31 cellular contexts compared by ENCODE assay signal in the genomic region with DNA sequence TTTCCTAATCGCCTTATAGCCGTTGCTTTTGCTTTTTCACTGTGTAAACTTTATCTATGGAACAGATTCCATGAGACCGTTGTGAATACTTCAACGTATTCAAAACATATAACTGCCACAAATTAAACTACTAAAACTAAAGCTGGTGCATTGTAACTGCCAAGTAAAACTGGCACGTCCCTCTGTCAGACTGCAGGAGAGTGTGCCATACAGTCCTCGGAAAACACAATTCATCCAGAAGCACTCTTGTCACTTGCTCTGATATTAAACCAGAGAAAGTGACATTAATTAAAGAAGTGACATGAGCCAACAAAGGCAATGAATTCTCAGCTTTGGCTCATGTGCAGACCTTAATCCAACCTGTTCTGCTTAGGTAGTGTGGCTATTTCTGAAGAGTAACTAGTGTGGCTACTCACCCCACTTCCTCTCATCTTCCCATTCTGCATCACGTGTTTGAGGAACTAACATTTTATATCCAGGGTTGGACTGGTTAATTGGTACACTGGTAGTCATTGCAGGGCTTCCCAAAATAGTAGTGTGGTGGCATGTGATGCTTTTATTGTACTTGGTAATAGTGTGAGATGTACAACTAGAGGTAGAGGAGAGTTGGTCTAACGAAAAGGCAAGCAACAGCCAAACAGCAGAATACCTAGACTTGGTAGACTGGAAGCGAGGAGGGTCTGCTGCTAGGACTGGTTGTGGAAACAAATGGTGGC. TPM values are rescaled to one million over a fixed set of nuclear protein-coding genes. Genes with fewer than 3 reads are reported as not detected.
DNase-seq lines count a peak whose midpoint lies in the region; ATAC-seq, FAIRE-seq and TF ChIP-seq lines count a peak whose summit lies in the region.
"Had no signal": no experiment of that assay in that cellular context is flagged by ENCODE, and none has a peak within 500 bp of the region (broad histone marks: within the 10 kb centered on the region; RNA-seq: fewer than 3 reads in every experiment).

No MANE protein-coding gene starts in this region.

- H3K4me1 Mint-ChIP-seq in endodermal cell (no peaks in the 10 kb centered on the region), HFFc6 (ENCODE audit: low read depth) (peaks cover 21% of the 10 kb centered on the region)

- H3K27me3 ChIP-seq in endodermal cell (ENCODE audit: control insufficient read depth, insufficient read depth, low read length, poor library complexity, severe bottlenecking) = no peaks in the 10 kb centered on the region
- no peaks in the 10 kb centered on the region for H3K27me3 ChIP-seq in psoas muscle (ENCODE audit: insufficient read depth in 3 of 3, low read length in 2 of 3)
- H3K27me3 ChIP-seq: ascending aorta, BE2C, esophagus muscularis mucosa, foreskin keratinocyte, hepatocyte, neutrophil, SJSA1, thyroid gland had no signal

- H3K4me1 ChIP-seq in endodermal cell (ENCODE audit: control insufficient read depth, insufficient read depth, low read length) = no peaks in the 10 kb centered on the region
- peaks cover 20% of the 10 kb centered on the region for H3K4me1 ChIP-seq in psoas muscle
- H3K4me1 ChIP-seq: ascending aorta, BE2C, esophagus muscularis mucosa, foreskin keratinocyte, SJSA1, thyroid gland had no signal

- H3K9me3 ChIP-seq in endodermal cell (ENCODE audit: control insufficient read depth, low read length) = no peaks in the 10 kb centered on the region
- H3K9me3 ChIP-seq in psoas muscle = no peaks in the 10 kb centered on the region
- H3K9me3 ChIP-seq: ascending aorta, BE2C, esophagus muscularis mucosa, neutrophil, SJSA1, thyroid gland had no signal

- no peak overlapping the region for H3K9ac ChIP-seq in endodermal cell (ENCODE audit: extremely low read depth, low read length, poor library complexity, severe bottlenecking)

- TF ChIP-seq POLR2A in GM12891 (IDR thresholded peaks at IDR 0.05; ENCODE audit: low read depth, low read length) = no peak

- no peak overlapping the region for H3K4me3 Mint-ChIP-seq in endodermal cell
- H3K4me3 Mint-ChIP-seq in HFFc6 = no peak overlapping the region
- H3K4me3 Mint-ChIP-seq: activated CD8-positive, alpha-beta T cell treated with anti-CD3 and anti-CD28 coated beads, Interleukin-2, amount 10 ng/mL, durations not matched to agents 7 days and 5 days; activated naive CD8-positive, alpha-beta T cell treated with anti-CD3 and anti-CD28 coated beads, Interleukin-2, amount 10 ng/mL, durations not matched to agents 7 days and 5 days had no signal

- H3K27ac Mint-ChIP-seq in endodermal cell (no peak overlapping the region), HFFc6 (no peak overlapping the region)
- H3K27ac Mint-ChIP-seq: activated CD8-positive, alpha-beta T cell treated with anti-CD3 and anti-CD28 coated beads, Interleukin-2, amount 10 ng/mL, durations not matched to agents 7 days and 5 days; activated naive CD8-positive, alpha-beta T cell treated with anti-CD3 and anti-CD28 coated beads, Interleukin-2, amount 10 ng/mL, durations not matched to agents 7 days and 5 days; progenitor cell of endocrine pancreas had no signal

- WGBS in endodermal cell (ENCODE audit: insufficient coverage in 1 of 2, insufficient read length in 1 of 2), 2 experiments = 94 to 99% methylated on average over 8 to 9 of the region's 9 CpGs
- WGBS in psoas muscle, 3 donors = 50 to 62% (median 54%) methylated on average over 9 of the region's 9 CpGs

- H3K27me3 Mint-ChIP-seq in endodermal cell (ENCODE audit: insufficient read depth) = no peaks in the 10 kb centered on the region
- H3K27me3 Mint-ChIP-seq in HFFc6 (ENCODE audit: insufficient read depth) = no peaks in the 10 kb centered on the region
- H3K27me3 Mint-ChIP-seq: activated naive CD8-positive, alpha-beta T cell treated with anti-CD3 and anti-CD28 coated beads, Interleukin-2, amount 10 ng/mL, durations not matched to agents 7 days and 5 days; progenitor cell of endocrine pancreas had no signal

- intact Hi-C loops in psoas muscle (cut with DNase I) = loop anchor here in 1 of 2 donors (10.0 kb wide), 1 partner anchor 78 kb away; no protein-coding TSS in a partner anchor

- H3K36me3 Mint-ChIP-seq in endodermal cell (ENCODE audit: low read depth) (peaks cover 11% of the 10 kb centered on the region), HFFc6 (ENCODE audit: low read depth) (peaks cover 12% of the 10 kb centered on the region)

- ATAC-seq in psoas muscle = peak; percentile 65 to 92 (median 85)
- ATAC-seq in GM21576 (IDR thresholded peaks at IDR 0.05; ENCODE audit: unreplicated experiment) = no peak
- ATAC-seq: activated CD8-positive, alpha-beta T cell treated with anti-CD3 and anti-CD28 coated beads, Interleukin-2, amount 10 ng/mL, durations not matched to agents 7 days and 5 days; foreskin keratinocyte; left colon; stimulated activated naive CD8-positive, alpha-beta T cell treated with anti-CD3 and anti-CD28 coated beads, Interleukin-15, Interleukin-2, amounts not matched to agents 100 U/mL and 50 U/mL, for 24 hours had no signal

- DNase-seq in GM12891 (ENCODE audit: insufficient read length, low spot score) (no peak), NCI-H1694 (lab: John Stamatoyannopoulos, UW) (peak; percentile 64), endodermal cell (no peak), psoas muscle (no peak), hippocampal formation (lab: John Stamatoyannopoulos, UW) (no peak), HFFc6 (no peak), activated gamma-delta T cell treated with Interleukin-2 at 50 U/mL for 16 hours (no peak)
- DNase-seq: ACHN; activated CD4-positive, CD25-positive, alpha-beta regulatory T cell treated with anti-CD3 and anti-CD28 coated beads, Interleukin-2, amount 50 U/mL, for 72 hours; activated CD8-positive, alpha-beta T cell treated with anti-CD3 and anti-CD28 coated beads, Interleukin-2, amount 10 ng/mL, durations not matched to agents 7 days and 5 days; activated effector memory CD4-positive, alpha-beta T cell treated with anti-CD3 and anti-CD28 coated beads, Interleukin-2, amount 50 U/mL, for 16 hours; activated naive CD8-positive, alpha-beta T cell treated with anti-CD3 and anti-CD28 coated beads, Interleukin-2, amount 10 ng/mL, durations not matched to agents 7 days and 5 days; BE2C; caudate nucleus; cortex of kidney; foreskin keratinocyte; Karpas-422; left colon; NCI-H1092; NCI-H1930; NCI-H69; stimulated activated naive CD8-positive, alpha-beta T cell treated with anti-CD3 and anti-CD28 coated beads, Interleukin-15, Interleukin-2, amounts not matched to agents 100 U/mL and 50 U/mL, for 24 hours; thyroid gland had no signal

- H3K36me3 ChIP-seq in endodermal cell (ENCODE audit: control insufficient read depth, insufficient read depth, low read length) (peaks cover 34% of the 10 kb centered on the region), psoas muscle (ENCODE audit: insufficient read depth in 1 of 2, low read depth in 1 of 2) (peaks cover 0 to 17% of the 10 kb centered on the region in 2 donors)
- H3K36me3 ChIP-seq: BE2C, thyroid gland had no signal

- peak; percentile 73 for FAIRE-seq in GM12891 (lab: Jason Lieb, UNC)
- FAIRE-seq: RCC 7860 had no signal

- H3K27ac ChIP-seq in endodermal cell (ENCODE audit: low read depth, low read length) = peak overlapping the region; percentile 69
- H3K27ac ChIP-seq in psoas muscle = no peak overlapping the region
- H3K27ac ChIP-seq: ascending aorta, esophagus muscularis mucosa, foreskin keratinocyte, hepatocyte, neutrophil, SJSA1, thyroid gland had no signal

- TF ChIP-seq CTCF in endodermal cell (conservative IDR thresholded peaks at IDR 0.05) (no peak), psoas muscle (IDR thresholded peaks at IDR 0.05) (no peak), HFFc6 (IDR thresholded peaks at IDR 0.05) (no peak)

- H3K9me3 Mint-ChIP-seq in endodermal cell (no peaks in the 10 kb centered on the region), HFFc6 (no peaks in the 10 kb centered on the region)
- H3K9me3 Mint-ChIP-seq: activated naive CD8-positive, alpha-beta T cell treated with anti-CD3 and anti-CD28 coated beads, Interleukin-2, amount 10 ng/mL, durations not matched to agents 7 days and 5 days had no signal

- no peak overlapping the region for H3K4me3 ChIP-seq in endodermal cell (ENCODE audit: low read length)
- no peak overlapping the region for H3K4me3 ChIP-seq in psoas muscle
- H3K4me3 ChIP-seq: ascending aorta, esophagus muscularis mucosa, hepatocyte, SJSA1, thyroid gland had no signal

TF ChIP-seq in GM12891, 5 proteins besides CTCF, POLR2A, EP300 and RAD21:
- TF ChIP-seq POLR2AphosphoS5 (IDR thresholded peaks at IDR 0.05; ENCODE audit: low read depth, low read length) = no peak
- TF ChIP-seq SPI1 (IDR thresholded peaks at IDR 0.05; ENCODE audit: low read depth, low read length) = no peak
- no peak for TF ChIP-seq PAX5 (IDR thresholded peaks at IDR 0.05; ENCODE audit: insufficient read depth, low read length, severe bottlenecking)
- TF ChIP-seq TAF1 (IDR thresholded peaks at IDR 0.05; ENCODE audit: low read depth, low read length) = no peak
- no peak for TF ChIP-seq POU2F2 (IDR thresholded peaks at IDR 0.05; ENCODE audit: low read depth, low read length)

RNA-seq across cellular contexts. Expression of a gene that starts 9.8 kb away (rescaled TPM):
- polyA plus RNA-seq in GM12891 (2012; ENCODE audit: low read depth, missing spikeins) = 32.3 TPM
- total RNA-seq in endodermal cell (10 to 100 TPM; 27.3 to 33.3 TPM), psoas muscle (10 to 100 TPM; 17.1 to 30.2 (median 24.6) TPM)
- 16.1 TPM for polyA plus RNA-seq in endodermal cell (2013, experiment 1 of 2)
- polyA plus RNA-seq in endodermal cell (2013, experiment 2 of 2) = 14.0 TPM
- polyA plus RNA-seq in psoas muscle = 10 to 100 TPM in 2 of 3 donors, 1 to 10 TPM in 1; 6.2 to 17.7 (median 11.8) TPM
- total RNA-seq in HFFc6 (2021; fragmentation: NEBNext Ultra II Directional; extraction: Animal tissue kit (Norgen Biotek cat#: 25700)) = 10 to 100 TPM; 17.6 to 27.1 (median 23.0) TPM
